ENCODE assay signal across 18 cellular contexts in the genomic region with DNA sequence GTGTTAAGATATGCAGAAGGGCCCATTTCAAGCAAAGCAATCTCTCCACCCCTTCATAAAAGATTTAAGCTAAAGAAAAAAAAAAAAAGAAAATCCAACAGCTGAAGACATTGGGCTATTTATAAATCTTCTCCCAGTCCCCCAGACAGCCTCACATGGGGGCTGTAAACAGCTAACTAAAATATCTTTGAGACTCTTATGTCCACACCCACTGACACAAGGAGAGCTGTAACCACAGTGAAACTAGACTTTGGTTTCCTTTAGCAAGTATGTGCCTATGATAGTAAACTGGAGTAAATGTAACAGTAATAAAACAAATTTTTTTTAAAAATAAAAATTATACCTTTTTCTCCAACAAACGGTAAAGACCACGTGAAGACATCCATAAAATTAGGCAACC. TPM values are rescaled to one million over a fixed set of nuclear protein-coding genes. Genes with fewer than 3 reads are reported as not detected.
DNase-seq lines count a peak whose midpoint lies in the region; ATAC-seq and TF ChIP-seq lines count a peak whose summit lies in the region.
"Had no signal": no experiment of that assay in that cellular context is flagged by ENCODE, and none has a peak within 500 bp of the region (broad histone marks: within the 10 kb centered on the region; RNA-seq: fewer than 3 reads in every experiment).

No MANE protein-coding gene starts in this region.

- intact Hi-C loops in sciatic nerve (cut with DNase I) = no loop called here

- peaks cover 69% of the 10 kb centered on the region for H3K36me3 Mint-ChIP-seq in effector memory CD8-positive, alpha-beta T cell (ENCODE audit: insufficient read depth)
- H3K36me3 Mint-ChIP-seq in stimulated activated effector memory CD8-positive, alpha-beta T cell treated with anti-CD3 and anti-CD28 coated beads, Interleukin-12 subunit alpha, Interleukin-12 subunit beta, amount 100 ng/mL, for 72 hours = peaks cover 86% of the 10 kb centered on the region

- DNase-seq in GM13976 (ENCODE audit: low spot score) = peak; percentile 38
- DNase-seq in effector memory CD8-positive, alpha-beta T cell = no peak
- no peak for DNase-seq in stimulated activated effector memory CD8-positive, alpha-beta T cell treated with anti-CD3 and anti-CD28 coated beads, Interleukin-12 subunit alpha, Interleukin-12 subunit beta, amount 100 ng/mL, for 72 hours (ENCODE audit: low spot score in 2 of 2)
- DNase-seq in sciatic nerve (ENCODE audit: low spot score) = no peak
- DNase-seq in erythroblast (lab: John Stamatoyannopoulos, UW) = no peak
- no peak for DNase-seq in NCI-H2107 treated with DMSO at 0.1 percent for 48 hours (lab: John Stamatoyannopoulos, UW; ENCODE audit: unreplicated experiment)
- DNase-seq: Calu3; CD4-positive, alpha-beta T cell; DMS53; NCI-H1048; NCI-H2081 treated with DMSO at 0.1 percent for 48 hours; NCI-H226; NCI-H524 treated with DMSO at 0.1 percent for 48 hours had no signal

- in situ Hi-C loops in GM13976 (cut with MboI; ENCODE audit: low sequenced_read_pairs, unreplicated experiment) = no loop called here

- ATAC-seq in HG02588 (IDR thresholded peaks at IDR 0.05; ENCODE audit: unreplicated experiment) (peak; percentile 50), sciatic nerve (no peak)
- ATAC-seq in effector memory CD8-positive, alpha-beta T cell (replicated peaks) = peak; percentile 54
- peak; percentile 51 for ATAC-seq in stimulated activated effector memory CD8-positive, alpha-beta T cell treated with anti-CD3 and anti-CD28 coated beads, Interleukin-12 subunit alpha, Interleukin-12 subunit beta, amount 100 ng/mL, for 72 hours
- ATAC-seq: HCT116, K562, Panc1 had no signal

- H3K9me3 Mint-ChIP-seq in effector memory CD8-positive, alpha-beta T cell = no peaks in the 10 kb centered on the region
- no peaks in the 10 kb centered on the region for H3K9me3 Mint-ChIP-seq in stimulated activated effector memory CD8-positive, alpha-beta T cell treated with anti-CD3 and anti-CD28 coated beads, Interleukin-12 subunit alpha, Interleukin-12 subunit beta, amount 100 ng/mL, for 72 hours
- H3K9me3 Mint-ChIP-seq: CD4-positive, alpha-beta T cell had no signal

- no peak overlapping the region for H3K4me3 Mint-ChIP-seq in effector memory CD8-positive, alpha-beta T cell
- no peak overlapping the region for H3K4me3 Mint-ChIP-seq in stimulated activated effector memory CD8-positive, alpha-beta T cell treated with anti-CD3 and anti-CD28 coated beads, Interleukin-12 subunit alpha, Interleukin-12 subunit beta, amount 100 ng/mL, for 72 hours
- H3K4me3 Mint-ChIP-seq: B cell; CD4-positive, alpha-beta T cell had no signal

- H3K27ac Mint-ChIP-seq in effector memory CD8-positive, alpha-beta T cell = peak overlapping the region; percentile 49 to 69
- H3K27ac Mint-ChIP-seq in stimulated activated effector memory CD8-positive, alpha-beta T cell treated with anti-CD3 and anti-CD28 coated beads, Interleukin-12 subunit alpha, Interleukin-12 subunit beta, amount 100 ng/mL, for 72 hours = no peak overlapping the region
- H3K27ac Mint-ChIP-seq: B cell; CD4-positive, alpha-beta T cell had no signal

- peaks cover 0 to 4% of the 10 kb centered on the region in 2 donors for H3K4me1 Mint-ChIP-seq in effector memory CD8-positive, alpha-beta T cell (ENCODE audit: low read depth in 2 of 2)
- H3K4me1 Mint-ChIP-seq in stimulated activated effector memory CD8-positive, alpha-beta T cell treated with anti-CD3 and anti-CD28 coated beads, Interleukin-12 subunit alpha, Interleukin-12 subunit beta, amount 100 ng/mL, for 72 hours = peaks cover 7% of the 10 kb centered on the region

- no peaks in the 10 kb centered on the region for H3K27me3 Mint-ChIP-seq in effector memory CD8-positive, alpha-beta T cell
- H3K27me3 Mint-ChIP-seq: B cell; CD4-positive, alpha-beta T cell had no signal

- no peak for TF ChIP-seq CTCF in GM13976 (IDR thresholded peaks at IDR 0.05; ENCODE audit: borderline replicate concordance, control extremely low read depth, extremely low read depth, insufficient read depth, missing control alignments)

- TF ChIP-seq POLR2A in erythroblast (IDR thresholded peaks at IDR 0.05; ENCODE audit: low read length) = no peak

RNA-seq across cellular contexts. Expression of gene PPP3CB, which starts 28.6 kb away (rescaled TPM):
- total RNA-seq in sciatic nerve = 63.1 TPM

RNA-seq across cellular contexts. Expression of gene MSS51, which starts 33.8 kb away (rescaled TPM):
- total RNA-seq in sciatic nerve = 5.2 TPM

RNA-seq across cellular contexts. Expression of gene ANXA7, which starts 53.4 kb away (rescaled TPM):
- 109 TPM for total RNA-seq in sciatic nerve
